8 cellular contexts compared by ENCODE assay signal in genomic region chr19:42269518-42270345, GRCh38. TPM values are rescaled to one million over a fixed set of nuclear protein-coding genes. Genes with fewer than 3 reads are reported as not detected.
A peak's percentile ranks its signal among the peaks of the same experiment; 100 is the strongest.
DNase-seq lines count a peak whose midpoint lies in the region; ATAC-seq and TF ChIP-seq lines count a peak whose summit lies in the region.

No MANE protein-coding gene starts in this region.

- H3K36me3 ChIP-seq in SJCRH30 = 0 out of 2 replicates have a peak, but pooled peaks cover 3% of the 10 kb centered on the region

- intact Hi-C loops in sciatic nerve (cut with DNase I) = no loop called here

- DNase-seq in SJCRH30 (no peak), glutamatergic neuron (no peak), sciatic nerve (ENCODE audit: low spot score) (peak; percentile 71), middle frontal gyrus (ENCODE audit: extremely low spot score, low spot score) (no peak), dermis blood vessel endothelial cell (no peak), A172 (ENCODE audit: low spot score) (no peak)

- H3K27ac ChIP-seq in SJCRH30 = no peak overlapping the region

- H3K27me3 ChIP-seq in SJCRH30 = no peaks in the 10 kb centered on the region

- peak overlapping the region; percentile 97 for H3K4me3 Mint-ChIP-seq in glutamatergic neuron (ENCODE audit: unreplicated experiment)

- peaks cover 19% of the 10 kb centered on the region for H3K4me1 Mint-ChIP-seq in glutamatergic neuron (ENCODE audit: low read depth, unreplicated experiment)

- no peaks in the 10 kb centered on the region for H3K36me3 Mint-ChIP-seq in glutamatergic neuron (ENCODE audit: unreplicated experiment)

- no peak for ATAC-seq in sciatic nerve
- no peak for ATAC-seq in HG02642 (IDR thresholded peaks at IDR 0.05; ENCODE audit: poor library complexity, unreplicated experiment)

- H3K27me3 Mint-ChIP-seq in glutamatergic neuron (ENCODE audit: unreplicated experiment) = peaks cover 6% of the 10 kb centered on the region

- no peaks in the 10 kb centered on the region for H3K9me3 ChIP-seq in SJCRH30 (replicated peaks)

- H3K4me1 ChIP-seq in SJCRH30 = peaks cover 9% of the 10 kb centered on the region; the same call in 1 of the 2 replicates

- H3K4me3 ChIP-seq in GM12875 (ENCODE audit: low read depth, low read length) (peak overlapping the region; percentile 67), SJCRH30 (peak overlapping the region; percentile 94)

- no peak for TF ChIP-seq CTCF in GM12875 (IDR thresholded peaks at IDR 0.05; ENCODE audit: borderline replicate concordance, insufficient read depth, low read depth, low read length)
- no peak for TF ChIP-seq CTCF in glutamatergic neuron (IDR thresholded peaks at IDR 0.05; ENCODE audit: partially characterized antibody, unreplicated experiment)

- H3K9me3 Mint-ChIP-seq in glutamatergic neuron (ENCODE audit: unreplicated experiment) = peaks cover 2% of the 10 kb centered on the region

- peak overlapping the region; percentile 93 for H3K27ac Mint-ChIP-seq in glutamatergic neuron (ENCODE audit: unreplicated experiment)

RNA-seq across cellular contexts. Expression of gene CIC, which starts 0.7 kb away (rescaled TPM):
- total RNA-seq in SJCRH30 (2014; rRNA removed; shearing (Covaris generic)) = 19.1 and 21.5 TPM in 2 replicates
- total RNA-seq in glutamatergic neuron (ENCODE audit: unreplicated experiment) = 150 TPM
- total RNA-seq in sciatic nerve = 92.1 TPM
- total RNA-seq in dermis blood vessel endothelial cell = 20.6 and 39.7 TPM in 2 replicates
- total RNA-seq in A172 (2014; rRNA removed; shearing (Covaris generic)) = 25.3 and 48.5 TPM in 2 replicates

RNA-seq across cellular contexts. Expression of gene ERF, which starts 14.8 kb away (rescaled TPM):
- 35.1 and 37.7 TPM in 2 replicates for total RNA-seq in SJCRH30 (2014; rRNA removed; shearing (Covaris generic))
- total RNA-seq in glutamatergic neuron (ENCODE audit: unreplicated experiment) (28.0 TPM), sciatic nerve (90.7 TPM), dermis blood vessel endothelial cell (32.7 and 42.4 TPM in 2 replicates)
- 43.6 and 52.8 TPM in 2 replicates for total RNA-seq in A172 (2014; rRNA removed; shearing (Covaris generic))

RNA-seq across cellular contexts. Expression of gene GSK3A, which starts 27.3 kb away (rescaled TPM):
- total RNA-seq in SJCRH30 (2014; rRNA removed; shearing (Covaris generic)) = 34.9 and 37.1 TPM in 2 replicates
- total RNA-seq in glutamatergic neuron (ENCODE audit: unreplicated experiment) (83.2 TPM), sciatic nerve (29.2 TPM), dermis blood vessel endothelial cell (16.7 and 28.0 TPM in 2 replicates)
- 25.7 and 34.0 TPM in 2 replicates for total RNA-seq in A172 (2014; rRNA removed; shearing (Covaris generic))

RNA-seq across cellular contexts. Expression of gene PRR19, which starts 32.2 kb away (rescaled TPM):
- 0.73 and 1.9 TPM in 2 replicates for total RNA-seq in SJCRH30 (2014; rRNA removed; shearing (Covaris generic))
- total RNA-seq in glutamatergic neuron (ENCODE audit: unreplicated experiment) (1.6 TPM), sciatic nerve (0.45 TPM), dermis blood vessel endothelial cell (0.84 and 1.2 TPM in 2 replicates)
- 2.2 and 3.7 TPM in 2 replicates for total RNA-seq in A172 (2014; rRNA removed; shearing (Covaris generic))

RNA-seq across cellular contexts. Expression of gene PAFAH1B3, which starts 32.7 kb away (rescaled TPM):
- 62.5 and 65.6 TPM in 2 replicates for total RNA-seq in SJCRH30 (2014; rRNA removed; shearing (Covaris generic))
- total RNA-seq in glutamatergic neuron (ENCODE audit: unreplicated experiment) = 199 TPM
- 7.4 TPM for total RNA-seq in sciatic nerve
- 38.5 and 40.2 TPM in 2 replicates for total RNA-seq in dermis blood vessel endothelial cell
- 144 and 170 TPM in 2 replicates for total RNA-seq in A172 (2014; rRNA removed; shearing (Covaris generic))
